ENCODE assay signal across 1 cellular context in genomic region chr1:235971571-235972315, GRCh38.
TF ChIP-seq lines count a peak whose summit lies in the region.

No MANE protein-coding gene starts in this region.

TF ChIP-seq in HepG2, 621 proteins besides CTCF, POLR2A, EP300 and RAD21 (continued from another document):
- TF ChIP-seq, protein P1, sequence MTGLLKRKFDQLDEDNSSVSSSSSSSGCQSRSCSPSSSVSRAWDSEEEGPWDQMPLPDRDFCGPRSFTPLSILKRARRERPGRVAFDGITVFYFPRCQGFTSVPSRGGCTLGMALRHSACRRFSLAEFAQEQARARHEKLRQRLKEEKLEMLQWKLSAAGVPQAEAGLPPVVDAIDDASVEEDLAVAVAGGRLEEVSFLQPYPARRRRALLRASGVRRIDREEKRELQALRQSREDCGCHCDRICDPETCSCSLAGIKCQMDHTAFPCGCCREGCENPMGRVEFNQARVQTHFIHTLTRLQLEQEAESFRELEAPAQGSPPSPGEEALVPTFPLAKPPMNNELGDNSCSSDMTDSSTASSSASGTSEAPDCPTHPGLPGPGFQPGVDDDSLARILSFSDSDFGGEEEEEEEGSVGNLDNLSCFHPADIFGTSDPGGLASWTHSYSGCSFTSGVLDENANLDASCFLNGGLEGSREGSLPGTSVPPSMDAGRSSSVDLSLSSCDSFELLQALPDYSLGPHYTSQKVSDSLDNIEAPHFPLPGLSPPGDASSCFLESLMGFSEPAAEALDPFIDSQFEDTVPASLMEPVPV (CRISPR knock-in tag; IDR thresholded peaks at IDR 0.05), result peak; percentile 36; the same call in 1 of the 2 replicates
- TF ChIP-seq CAMTA2 (CRISPR knock-in tag; IDR thresholded peaks at IDR 0.05; ENCODE audit: borderline replicate concordance) (no peak), CREM (IDR thresholded peaks at IDR 0.05) (no peak), CREM (CRISPR knock-in tag; IDR thresholded peaks at IDR 0.05) (no peak), NR2F1 (CRISPR knock-in tag; IDR thresholded peaks at IDR 0.05) (no peak), CSRNP2 (CRISPR knock-in tag; conservative IDR thresholded peaks at IDR 0.05; ENCODE audit: low read depth) (no peak)
- TF ChIP-seq, protein P2, sequence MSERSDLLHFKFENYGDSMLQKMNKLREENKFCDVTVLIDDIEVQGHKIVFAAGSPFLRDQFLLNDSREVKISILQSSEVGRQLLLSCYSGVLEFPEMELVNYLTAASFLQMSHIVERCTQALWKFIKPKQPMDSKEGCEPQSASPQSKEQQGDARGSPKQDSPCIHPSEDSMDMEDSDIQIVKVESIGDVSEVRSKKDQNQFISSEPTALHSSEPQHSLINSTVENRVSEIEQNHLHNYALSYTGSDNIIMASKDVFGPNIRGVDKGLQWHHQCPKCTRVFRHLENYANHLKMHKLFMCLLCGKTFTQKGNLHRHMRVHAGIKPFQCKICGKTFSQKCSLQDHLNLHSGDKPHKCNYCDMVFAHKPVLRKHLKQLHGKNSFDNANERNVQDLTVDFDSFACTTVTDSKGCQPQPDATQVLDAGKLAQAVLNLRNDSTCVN (CRISPR knock-in tag; IDR thresholded peaks at IDR 0.05; ENCODE audit: borderline replicate concordance), result peak; percentile 35; the same call in 1 of the 2 replicates
